In the genomic region with DNA sequence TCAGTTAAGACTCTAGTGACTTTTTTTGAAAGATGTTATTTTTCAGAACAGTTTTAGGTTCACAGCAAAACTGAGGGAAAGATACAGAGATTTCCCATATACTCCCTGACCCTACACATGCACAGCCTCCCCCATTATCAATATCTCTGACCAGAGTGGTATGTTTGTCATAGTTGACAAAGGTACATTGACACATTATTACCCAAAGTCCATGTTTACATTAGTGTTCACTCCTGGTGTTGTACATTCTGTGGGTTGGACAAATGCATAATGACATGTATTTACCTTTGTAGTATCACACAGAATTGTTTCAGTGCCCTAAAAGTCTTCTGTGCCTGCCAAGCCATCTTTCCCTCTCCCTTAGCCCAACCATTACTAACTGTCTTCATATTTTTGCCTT, we compare ENCODE assay signal across 1 cellular context.
TF ChIP-seq lines count a peak whose summit lies in the region.

No MANE protein-coding gene starts in this region.

TF ChIP-seq in HepG2, 621 proteins besides CTCF, POLR2A, EP300 and RAD21 (continued from another document):
- TF ChIP-seq, protein P1, sequence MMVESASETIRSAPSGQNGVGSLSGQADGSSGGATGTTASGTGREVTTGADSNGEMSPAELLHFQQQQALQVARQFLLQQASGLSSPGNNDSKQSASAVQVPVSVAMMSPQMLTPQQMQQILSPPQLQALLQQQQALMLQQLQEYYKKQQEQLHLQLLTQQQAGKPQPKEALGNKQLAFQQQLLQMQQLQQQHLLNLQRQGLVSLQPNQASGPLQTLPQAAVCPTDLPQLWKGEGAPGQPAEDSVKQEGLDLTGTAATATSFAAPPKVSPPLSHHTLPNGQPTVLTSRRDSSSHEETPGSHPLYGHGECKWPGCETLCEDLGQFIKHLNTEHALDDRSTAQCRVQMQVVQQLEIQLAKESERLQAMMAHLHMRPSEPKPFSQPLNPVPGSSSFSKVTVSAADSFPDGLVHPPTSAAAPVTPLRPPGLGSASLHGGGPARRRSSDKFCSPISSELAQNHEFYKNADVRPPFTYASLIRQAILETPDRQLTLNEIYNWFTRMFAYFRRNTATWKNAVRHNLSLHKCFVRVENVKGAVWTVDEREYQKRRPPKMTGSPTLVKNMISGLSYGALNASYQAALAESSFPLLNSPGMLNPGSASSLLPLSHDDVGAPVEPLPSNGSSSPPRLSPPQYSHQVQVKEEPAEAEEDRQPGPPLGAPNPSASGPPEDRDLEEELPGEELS (CRISPR knock-in tag; IDR thresholded peaks at IDR 0.05): peak; percentile 41; the same call in 1 of the 2 replicates
- TF ChIP-seq HNF4A (CRISPR knock-in tag; IDR thresholded peaks at IDR 0.05) (peak; percentile 84), SRSF4 (IDR thresholded peaks at IDR 0.05; ENCODE audit: low read depth, low read length, poor library complexity, severe bottlenecking) (no peak), KDM6A (CRISPR knock-in tag; IDR thresholded peaks at IDR 0.05; ENCODE audit: low read depth) (0 out of 2 replicates have a peak, but pooled peaks have one; percentile 45), ZNF281 (CRISPR knock-in tag; IDR thresholded peaks at IDR 0.05; ENCODE audit: borderline replicate concordance) (peak; percentile 69), ARID5B (CRISPR knock-in tag; IDR thresholded peaks at IDR 0.05) (peak; percentile 65), SATB2 (CRISPR knock-in tag; IDR thresholded peaks at IDR 0.05) (no peak), ZNF83 (CRISPR knock-in tag; IDR thresholded peaks at IDR 0.05; ENCODE audit: borderline replicate concordance) (no peak), RFXANK (CRISPR knock-in tag; IDR thresholded peaks at IDR 0.05) (no peak), E2F2 (CRISPR knock-in tag; IDR thresholded peaks at IDR 0.05; ENCODE audit: borderline replicate concordance) (no peak), ZNF275 (CRISPR knock-in tag; IDR thresholded peaks at IDR 0.05; ENCODE audit: borderline replicate concordance) (no peak), ZMYM4 (CRISPR knock-in tag; IDR thresholded peaks at IDR 0.05) (peak; percentile 29; the same call in 1 of the 2 replicates), NFKB2 (CRISPR knock-in tag; IDR thresholded peaks at IDR 0.05; ENCODE audit: borderline replicate concordance) (no peak), HNF4G (IDR thresholded peaks at IDR 0.05; ENCODE audit: borderline replicate concordance, low read depth, low read length) (peak; percentile 42; the same call in 1 of the 2 replicates), HNF4G (CRISPR knock-in tag; IDR thresholded peaks at IDR 0.05; ENCODE audit: borderline replicate concordance, low read depth) (no peak), TCF7 (IDR thresholded peaks at IDR 0.05; ENCODE audit: low read depth) (no peak)
- TF ChIP-seq, protein P2, sequence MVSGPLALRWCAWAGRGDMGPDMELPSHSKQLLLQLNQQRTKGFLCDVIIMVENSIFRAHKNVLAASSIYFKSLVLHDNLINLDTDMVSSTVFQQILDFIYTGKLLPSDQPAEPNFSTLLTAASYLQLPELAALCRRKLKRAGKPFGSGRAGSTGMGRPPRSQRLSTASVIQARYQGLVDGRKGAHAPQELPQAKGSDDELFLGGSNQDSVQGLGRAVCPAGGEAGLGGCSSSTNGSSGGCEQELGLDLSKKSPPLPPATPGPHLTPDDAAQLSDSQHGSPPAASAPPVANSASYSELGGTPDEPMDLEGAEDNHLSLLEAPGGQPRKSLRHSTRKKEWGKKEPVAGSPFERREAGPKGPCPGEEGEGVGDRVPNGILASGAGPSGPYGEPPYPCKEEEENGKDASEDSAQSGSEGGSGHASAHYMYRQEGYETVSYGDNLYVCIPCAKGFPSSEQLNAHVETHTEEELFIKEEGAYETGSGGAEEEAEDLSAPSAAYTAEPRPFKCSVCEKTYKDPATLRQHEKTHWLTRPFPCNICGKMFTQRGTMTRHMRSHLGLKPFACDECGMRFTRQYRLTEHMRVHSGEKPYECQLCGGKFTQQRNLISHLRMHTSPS (CRISPR knock-in tag; IDR thresholded peaks at IDR 0.05; ENCODE audit: low read depth): no peak
